35 cellular contexts compared by ENCODE assay signal in the genomic region with DNA sequence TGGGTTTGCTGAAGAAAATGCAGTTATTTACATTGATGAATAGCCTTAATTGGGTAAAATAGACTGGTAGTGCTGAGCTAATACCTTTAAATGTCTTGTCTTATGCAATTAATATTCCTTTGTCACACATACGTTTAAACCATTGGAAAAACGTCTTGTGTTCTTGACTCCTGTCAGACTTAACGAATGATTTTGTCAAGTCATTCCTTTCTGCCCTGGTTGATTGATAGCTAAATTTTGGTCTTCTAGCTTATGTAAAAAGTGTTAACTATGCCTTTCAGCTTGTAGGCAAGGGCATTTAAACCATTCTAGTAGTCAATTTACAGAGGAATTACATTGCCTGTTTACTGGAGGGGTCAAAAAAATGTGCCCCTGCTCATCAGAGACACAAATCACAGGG.
"Had no signal": no experiment of that assay in that cellular context is flagged by ENCODE, and none has a peak within 500 bp of the region (broad histone marks: within the 10 kb centered on the region; RNA-seq: fewer than 3 reads in every experiment).

No MANE protein-coding gene starts in this region.

- ATAC-seq: activated CD4-positive, CD25-positive, alpha-beta regulatory T cell treated with anti-CD3 and anti-CD28 coated beads, Interleukin-2, amount 50 U/mL, for 24 hours; activated CD8-positive, alpha-beta T cell treated with anti-CD3 and anti-CD28 coated beads for 36 hours; activated naive CD8-positive, alpha-beta T cell treated with anti-CD3 and anti-CD28 coated beads, Interleukin-2, amount 50 U/mL, for 24 hours; activated T-cell treated with anti-CD3 and anti-CD28 coated beads, Interleukin-2, amount 50 U/mL, for 4 hours; activated T-helper 17 cell treated with anti-CD3 and anti-CD28 coated beads, Interleukin-2, amount 50 U/mL, for 72 hours; body of pancreas; gastroesophageal sphincter; T-helper 17 cell had no signal

- H3K36me3 ChIP-seq: adrenal gland, colonic mucosa, esophagus squamous epithelium, gastroesophageal sphincter, WERI-Rb-1 had no signal

- FAIRE-seq: endometrium, endothelial cell of umbilical vein had no signal

- H3K27me3 ChIP-seq: adrenal gland, body of pancreas, colonic mucosa, esophagus squamous epithelium, gastroesophageal sphincter had no signal

- H3K4me1 ChIP-seq: adrenal gland, body of pancreas, colonic mucosa, esophagus squamous epithelium, gastroesophageal sphincter had no signal

- H3K27me3 Mint-ChIP-seq: activated B cell treated with CpG ODN at 0.5 μM for 24 hours; activated CD8-positive, alpha-beta T cell treated with anti-CD3 and anti-CD28 coated beads for 36 hours; activated naive CD4-positive, alpha-beta T cell treated with anti-CD3 and anti-CD28 coated beads, Interleukin-2, amount 50 U/mL, for 24 hours; activated naive CD8-positive, alpha-beta T cell treated with anti-CD3 and anti-CD28 coated beads for 36 hours; activated naive CD8-positive, alpha-beta T cell treated with anti-CD3 and anti-CD28 coated beads, Interleukin-2, amount 50 U/mL, for 24 hours; activated T-helper 17 cell treated with anti-CD3 and anti-CD28 coated beads, Interleukin-2, amount 50 U/mL, for 72 hours; T-helper 17 cell had no signal

- H3K9me3 ChIP-seq: adrenal gland, body of pancreas, colonic mucosa had no signal

- DNase-seq: activated B cell treated with CpG ODN at 0.5 μM for 24 hours; activated CD4-positive, alpha-beta T cell treated with anti-CD3 and anti-CD28 coated beads for 48 hours; activated CD4-positive, alpha-beta T cell treated with anti-CD3 and anti-CD28 coated beads, Interleukin-2, amount 50 U/mL, for 1 hour; activated CD4-positive, alpha-beta T cell treated with anti-CD3 and anti-CD28 coated beads, Interleukin-2, amount 50 U/mL, for 48 hours; activated CD8-positive, alpha-beta memory T cell treated with anti-CD3 and anti-CD28 coated beads for 24 hours; activated CD8-positive, alpha-beta T cell treated with anti-CD3 and anti-CD28 coated beads for 36 hours; activated effector memory CD4-positive, alpha-beta T cell treated with Interleukin-2 at 50 U/mL for 16 hours; activated gamma-delta T cell treated with Interleukin-2 at 50 U/mL for 16 hours; activated naive CD4-positive, alpha-beta T cell treated with Interleukin-2 at 50 U/mL for 16 hours; activated naive CD8-positive, alpha-beta T cell treated with anti-CD3 and anti-CD28 coated beads for 36 hours; activated naive CD8-positive, alpha-beta T cell treated with anti-CD3 and anti-CD28 coated beads, Interleukin-2, amount 50 U/mL, for 24 hours; activated T-cell treated with anti-CD3 and anti-CD28 coated beads, Interleukin-2, amount 50 U/mL, for 4 hours; adrenal gland; amygdala; aorta; body of pancreas; central memory CD4-positive, alpha-beta T cell; cerebellar nuclear complex; colonic mucosa; effector CD8-positive, alpha-beta T cell; esophagus squamous epithelium; foreskin melanocyte; SW 1271; T-helper 1 cell; T-helper 17 cell; T1000; WERI-Rb-1 had no signal

- H3K4me1 Mint-ChIP-seq: activated B cell treated with CpG ODN at 0.5 μM for 24 hours; activated naive CD4-positive, alpha-beta T cell treated with anti-CD3 and anti-CD28 coated beads, Interleukin-2, amount 50 U/mL, for 24 hours; activated naive CD8-positive, alpha-beta T cell treated with anti-CD3 and anti-CD28 coated beads for 36 hours; activated naive CD8-positive, alpha-beta T cell treated with anti-CD3 and anti-CD28 coated beads, Interleukin-2, amount 50 U/mL, for 24 hours; activated T-helper 17 cell treated with anti-CD3 and anti-CD28 coated beads, Interleukin-2, amount 50 U/mL, for 72 hours; T-helper 17 cell had no signal

- H3K27ac Mint-ChIP-seq: activated B cell treated with CpG ODN at 0.5 μM for 24 hours; activated CD8-positive, alpha-beta T cell treated with anti-CD3 and anti-CD28 coated beads for 36 hours; activated naive CD4-positive, alpha-beta T cell treated with anti-CD3 and anti-CD28 coated beads, Interleukin-2, amount 50 U/mL, for 24 hours; activated naive CD8-positive, alpha-beta T cell treated with anti-CD3 and anti-CD28 coated beads for 36 hours; activated naive CD8-positive, alpha-beta T cell treated with anti-CD3 and anti-CD28 coated beads, Interleukin-2, amount 50 U/mL, for 24 hours; activated T-helper 17 cell treated with anti-CD3 and anti-CD28 coated beads, Interleukin-2, amount 50 U/mL, for 72 hours; T-helper 17 cell; T-helper 2 cell treated with Interferon-gamma antibody and Interleukin-4, amounts not matched to agents 5 μg/mL and 100 μg/mL, for 36 hours had no signal

- H3K4me3 Mint-ChIP-seq: activated B cell treated with CpG ODN at 0.5 μM for 24 hours; activated CD8-positive, alpha-beta T cell treated with anti-CD3 and anti-CD28 coated beads for 36 hours; activated naive CD4-positive, alpha-beta T cell treated with anti-CD3 and anti-CD28 coated beads, Interleukin-2, amount 50 U/mL, for 24 hours; activated naive CD8-positive, alpha-beta T cell treated with anti-CD3 and anti-CD28 coated beads for 36 hours; activated naive CD8-positive, alpha-beta T cell treated with anti-CD3 and anti-CD28 coated beads, Interleukin-2, amount 50 U/mL, for 24 hours; activated T-cell treated with anti-CD3 and anti-CD28 coated beads, Interleukin-2, amount 50 U/mL, for 4 hours; activated T-helper 17 cell treated with anti-CD3 and anti-CD28 coated beads, Interleukin-2, amount 50 U/mL, for 72 hours; T-helper 17 cell; T-helper 2 cell treated with Interferon-gamma antibody and Interleukin-4, amounts not matched to agents 5 μg/mL and 100 μg/mL, for 36 hours had no signal

- H3K36me3 Mint-ChIP-seq: activated naive CD4-positive, alpha-beta T cell treated with anti-CD3 and anti-CD28 coated beads, Interleukin-2, amount 50 U/mL, for 24 hours; activated naive CD8-positive, alpha-beta T cell treated with anti-CD3 and anti-CD28 coated beads for 36 hours had no signal

- H3K4me3 ChIP-seq: adrenal gland, body of pancreas, colonic mucosa, esophagus squamous epithelium, gastroesophageal sphincter had no signal

- H3K27ac ChIP-seq: adrenal gland, body of pancreas, colonic mucosa, epithelial cell of prostate, esophagus squamous epithelium, gastroesophageal sphincter had no signal
